ENCODE assay signal across 1 cellular context in the genomic region with DNA sequence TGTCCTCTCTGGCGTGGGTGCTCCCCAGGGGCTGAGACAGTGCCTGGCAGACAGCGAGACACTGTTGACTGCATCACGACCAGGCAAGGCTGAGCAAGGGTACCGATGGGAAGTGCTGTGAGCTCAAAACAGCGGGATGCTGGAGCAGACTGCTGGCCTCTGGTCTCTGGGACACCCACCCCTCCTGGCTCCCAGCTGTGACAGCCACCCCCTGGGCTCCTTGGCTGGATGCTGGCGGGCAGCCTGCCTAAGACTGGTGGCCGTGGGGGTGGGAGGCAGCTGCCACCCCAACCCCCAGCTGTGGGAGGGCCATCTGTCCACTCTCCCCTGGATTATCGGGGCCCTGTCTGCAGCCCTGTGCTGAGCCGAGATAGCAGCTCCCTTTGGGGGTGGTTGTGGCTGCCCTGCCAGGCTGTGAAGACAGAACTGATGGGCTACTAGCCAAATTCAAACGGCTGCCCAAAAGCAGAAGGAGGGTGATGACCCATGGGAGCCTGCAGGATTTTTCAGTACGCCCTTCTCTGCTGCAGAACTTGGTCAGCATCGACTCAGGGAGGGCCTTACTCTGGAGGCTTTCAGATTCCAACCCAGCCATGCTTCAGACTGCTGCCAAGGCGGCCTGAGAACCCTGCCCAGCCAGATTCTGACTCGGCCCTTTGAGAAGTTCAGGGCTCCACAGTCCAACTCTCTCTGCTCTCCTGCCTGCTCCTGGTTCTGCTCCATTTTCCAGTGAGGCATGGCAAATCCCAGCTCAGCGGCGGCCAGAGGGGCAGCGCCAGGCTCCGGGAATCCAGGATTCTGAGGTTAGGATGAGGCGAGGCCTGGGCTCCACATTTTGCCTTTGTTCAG.
TF ChIP-seq lines count a peak whose summit lies in the region.

No MANE protein-coding gene starts in this region.

TF ChIP-seq in K562, 482 proteins besides CTCF, POLR2A, EP300 and RAD21 (continued from another document):
- TF ChIP-seq DMBX1 (CRISPR knock-in tag; IDR thresholded peaks at IDR 0.05; ENCODE audit: borderline replicate concordance) (peak; percentile 60; the same call in 1 of the 2 replicates), TCF7L2 (IDR thresholded peaks at IDR 0.05; ENCODE audit: low read depth, low read length) (no peak), FOXA1 (IDR thresholded peaks at IDR 0.05; ENCODE audit: borderline replicate concordance) (no peak), CHD2 (IDR thresholded peaks at IDR 0.05; ENCODE audit: low read depth, low read length) (0 out of 2 replicates have a peak, but pooled peaks have one; percentile 17), STAT5A (IDR thresholded peaks at IDR 0.05; ENCODE audit: borderline replicate concordance, low read length) (peak; percentile 87), HLTF (IDR thresholded peaks at IDR 0.05) (0 out of 2 replicates have a peak, but pooled peaks have one; percentile 22), ZNF274 (IDR thresholded peaks at IDR 0.05; ENCODE audit: borderline replicate concordance, low read depth, low read length) (peak; percentile 59; the same call in 1 of the 2 replicates), LCOR (CRISPR knock-in tag; IDR thresholded peaks at IDR 0.05) (peak; percentile 93), EWSR1 (IDR thresholded peaks at IDR 0.05; ENCODE audit: borderline replicate concordance, low read depth, partially characterized antibody) (no peak), KDM4B (IDR thresholded peaks at IDR 0.05; ENCODE audit: borderline replicate concordance in 2 of 2, low read depth in 1 of 2) (0 out of 4 replicates have a peak, but pooled peaks of 1 of the 2 experiments have one; percentile 41)
- TF ChIP-seq, protein P1, sequence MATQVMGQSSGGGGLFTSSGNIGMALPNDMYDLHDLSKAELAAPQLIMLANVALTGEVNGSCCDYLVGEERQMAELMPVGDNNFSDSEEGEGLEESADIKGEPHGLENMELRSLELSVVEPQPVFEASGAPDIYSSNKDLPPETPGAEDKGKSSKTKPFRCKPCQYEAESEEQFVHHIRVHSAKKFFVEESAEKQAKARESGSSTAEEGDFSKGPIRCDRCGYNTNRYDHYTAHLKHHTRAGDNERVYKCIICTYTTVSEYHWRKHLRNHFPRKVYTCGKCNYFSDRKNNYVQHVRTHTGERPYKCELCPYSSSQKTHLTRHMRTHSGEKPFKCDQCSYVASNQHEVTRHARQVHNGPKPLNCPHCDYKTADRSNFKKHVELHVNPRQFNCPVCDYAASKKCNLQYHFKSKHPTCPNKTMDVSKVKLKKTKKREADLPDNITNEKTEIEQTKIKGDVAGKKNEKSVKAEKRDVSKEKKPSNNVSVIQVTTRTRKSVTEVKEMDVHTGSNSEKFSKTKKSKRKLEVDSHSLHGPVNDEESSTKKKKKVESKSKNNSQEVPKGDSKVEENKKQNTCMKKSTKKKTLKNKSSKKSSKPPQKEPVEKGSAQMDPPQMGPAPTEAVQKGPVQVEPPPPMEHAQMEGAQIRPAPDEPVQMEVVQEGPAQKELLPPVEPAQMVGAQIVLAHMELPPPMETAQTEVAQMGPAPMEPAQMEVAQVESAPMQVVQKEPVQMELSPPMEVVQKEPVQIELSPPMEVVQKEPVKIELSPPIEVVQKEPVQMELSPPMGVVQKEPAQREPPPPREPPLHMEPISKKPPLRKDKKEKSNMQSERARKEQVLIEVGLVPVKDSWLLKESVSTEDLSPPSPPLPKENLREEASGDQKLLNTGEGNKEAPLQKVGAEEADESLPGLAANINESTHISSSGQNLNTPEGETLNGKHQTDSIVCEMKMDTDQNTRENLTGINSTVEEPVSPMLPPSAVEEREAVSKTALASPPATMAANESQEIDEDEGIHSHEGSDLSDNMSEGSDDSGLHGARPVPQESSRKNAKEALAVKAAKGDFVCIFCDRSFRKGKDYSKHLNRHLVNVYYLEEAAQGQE (CRISPR knock-in tag; IDR thresholded peaks at IDR 0.05; ENCODE audit: low read depth): no peak
- TF ChIP-seq, protein P2, sequence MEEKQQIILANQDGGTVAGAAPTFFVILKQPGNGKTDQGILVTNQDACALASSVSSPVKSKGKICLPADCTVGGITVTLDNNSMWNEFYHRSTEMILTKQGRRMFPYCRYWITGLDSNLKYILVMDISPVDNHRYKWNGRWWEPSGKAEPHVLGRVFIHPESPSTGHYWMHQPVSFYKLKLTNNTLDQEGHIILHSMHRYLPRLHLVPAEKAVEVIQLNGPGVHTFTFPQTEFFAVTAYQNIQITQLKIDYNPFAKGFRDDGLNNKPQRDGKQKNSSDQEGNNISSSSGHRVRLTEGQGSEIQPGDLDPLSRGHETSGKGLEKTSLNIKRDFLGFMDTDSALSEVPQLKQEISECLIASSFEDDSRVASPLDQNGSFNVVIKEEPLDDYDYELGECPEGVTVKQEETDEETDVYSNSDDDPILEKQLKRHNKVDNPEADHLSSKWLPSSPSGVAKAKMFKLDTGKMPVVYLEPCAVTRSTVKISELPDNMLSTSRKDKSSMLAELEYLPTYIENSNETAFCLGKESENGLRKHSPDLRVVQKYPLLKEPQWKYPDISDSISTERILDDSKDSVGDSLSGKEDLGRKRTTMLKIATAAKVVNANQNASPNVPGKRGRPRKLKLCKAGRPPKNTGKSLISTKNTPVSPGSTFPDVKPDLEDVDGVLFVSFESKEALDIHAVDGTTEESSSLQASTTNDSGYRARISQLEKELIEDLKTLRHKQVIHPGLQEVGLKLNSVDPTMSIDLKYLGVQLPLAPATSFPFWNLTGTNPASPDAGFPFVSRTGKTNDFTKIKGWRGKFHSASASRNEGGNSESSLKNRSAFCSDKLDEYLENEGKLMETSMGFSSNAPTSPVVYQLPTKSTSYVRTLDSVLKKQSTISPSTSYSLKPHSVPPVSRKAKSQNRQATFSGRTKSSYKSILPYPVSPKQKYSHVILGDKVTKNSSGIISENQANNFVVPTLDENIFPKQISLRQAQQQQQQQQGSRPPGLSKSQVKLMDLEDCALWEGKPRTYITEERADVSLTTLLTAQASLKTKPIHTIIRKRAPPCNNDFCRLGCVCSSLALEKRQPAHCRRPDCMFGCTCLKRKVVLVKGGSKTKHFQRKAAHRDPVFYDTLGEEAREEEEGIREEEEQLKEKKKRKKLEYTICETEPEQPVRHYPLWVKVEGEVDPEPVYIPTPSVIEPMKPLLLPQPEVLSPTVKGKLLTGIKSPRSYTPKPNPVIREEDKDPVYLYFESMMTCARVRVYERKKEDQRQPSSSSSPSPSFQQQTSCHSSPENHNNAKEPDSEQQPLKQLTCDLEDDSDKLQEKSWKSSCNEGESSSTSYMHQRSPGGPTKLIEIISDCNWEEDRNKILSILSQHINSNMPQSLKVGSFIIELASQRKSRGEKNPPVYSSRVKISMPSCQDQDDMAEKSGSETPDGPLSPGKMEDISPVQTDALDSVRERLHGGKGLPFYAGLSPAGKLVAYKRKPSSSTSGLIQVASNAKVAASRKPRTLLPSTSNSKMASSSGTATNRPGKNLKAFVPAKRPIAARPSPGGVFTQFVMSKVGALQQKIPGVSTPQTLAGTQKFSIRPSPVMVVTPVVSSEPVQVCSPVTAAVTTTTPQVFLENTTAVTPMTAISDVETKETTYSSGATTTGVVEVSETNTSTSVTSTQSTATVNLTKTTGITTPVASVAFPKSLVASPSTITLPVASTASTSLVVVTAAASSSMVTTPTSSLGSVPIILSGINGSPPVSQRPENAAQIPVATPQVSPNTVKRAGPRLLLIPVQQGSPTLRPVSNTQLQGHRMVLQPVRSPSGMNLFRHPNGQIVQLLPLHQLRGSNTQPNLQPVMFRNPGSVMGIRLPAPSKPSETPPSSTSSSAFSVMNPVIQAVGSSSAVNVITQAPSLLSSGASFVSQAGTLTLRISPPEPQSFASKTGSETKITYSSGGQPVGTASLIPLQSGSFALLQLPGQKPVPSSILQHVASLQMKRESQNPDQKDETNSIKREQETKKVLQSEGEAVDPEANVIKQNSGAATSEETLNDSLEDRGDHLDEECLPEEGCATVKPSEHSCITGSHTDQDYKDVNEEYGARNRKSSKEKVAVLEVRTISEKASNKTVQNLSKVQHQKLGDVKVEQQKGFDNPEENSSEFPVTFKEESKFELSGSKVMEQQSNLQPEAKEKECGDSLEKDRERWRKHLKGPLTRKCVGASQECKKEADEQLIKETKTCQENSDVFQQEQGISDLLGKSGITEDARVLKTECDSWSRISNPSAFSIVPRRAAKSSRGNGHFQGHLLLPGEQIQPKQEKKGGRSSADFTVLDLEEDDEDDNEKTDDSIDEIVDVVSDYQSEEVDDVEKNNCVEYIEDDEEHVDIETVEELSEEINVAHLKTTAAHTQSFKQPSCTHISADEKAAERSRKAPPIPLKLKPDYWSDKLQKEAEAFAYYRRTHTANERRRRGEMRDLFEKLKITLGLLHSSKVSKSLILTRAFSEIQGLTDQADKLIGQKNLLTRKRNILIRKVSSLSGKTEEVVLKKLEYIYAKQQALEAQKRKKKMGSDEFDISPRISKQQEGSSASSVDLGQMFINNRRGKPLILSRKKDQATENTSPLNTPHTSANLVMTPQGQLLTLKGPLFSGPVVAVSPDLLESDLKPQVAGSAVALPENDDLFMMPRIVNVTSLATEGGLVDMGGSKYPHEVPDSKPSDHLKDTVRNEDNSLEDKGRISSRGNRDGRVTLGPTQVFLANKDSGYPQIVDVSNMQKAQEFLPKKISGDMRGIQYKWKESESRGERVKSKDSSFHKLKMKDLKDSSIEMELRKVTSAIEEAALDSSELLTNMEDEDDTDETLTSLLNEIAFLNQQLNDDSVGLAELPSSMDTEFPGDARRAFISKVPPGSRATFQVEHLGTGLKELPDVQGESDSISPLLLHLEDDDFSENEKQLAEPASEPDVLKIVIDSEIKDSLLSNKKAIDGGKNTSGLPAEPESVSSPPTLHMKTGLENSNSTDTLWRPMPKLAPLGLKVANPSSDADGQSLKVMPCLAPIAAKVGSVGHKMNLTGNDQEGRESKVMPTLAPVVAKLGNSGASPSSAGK (IDR thresholded peaks at IDR 0.05): no peak
- TF ChIP-seq, protein P3, sequence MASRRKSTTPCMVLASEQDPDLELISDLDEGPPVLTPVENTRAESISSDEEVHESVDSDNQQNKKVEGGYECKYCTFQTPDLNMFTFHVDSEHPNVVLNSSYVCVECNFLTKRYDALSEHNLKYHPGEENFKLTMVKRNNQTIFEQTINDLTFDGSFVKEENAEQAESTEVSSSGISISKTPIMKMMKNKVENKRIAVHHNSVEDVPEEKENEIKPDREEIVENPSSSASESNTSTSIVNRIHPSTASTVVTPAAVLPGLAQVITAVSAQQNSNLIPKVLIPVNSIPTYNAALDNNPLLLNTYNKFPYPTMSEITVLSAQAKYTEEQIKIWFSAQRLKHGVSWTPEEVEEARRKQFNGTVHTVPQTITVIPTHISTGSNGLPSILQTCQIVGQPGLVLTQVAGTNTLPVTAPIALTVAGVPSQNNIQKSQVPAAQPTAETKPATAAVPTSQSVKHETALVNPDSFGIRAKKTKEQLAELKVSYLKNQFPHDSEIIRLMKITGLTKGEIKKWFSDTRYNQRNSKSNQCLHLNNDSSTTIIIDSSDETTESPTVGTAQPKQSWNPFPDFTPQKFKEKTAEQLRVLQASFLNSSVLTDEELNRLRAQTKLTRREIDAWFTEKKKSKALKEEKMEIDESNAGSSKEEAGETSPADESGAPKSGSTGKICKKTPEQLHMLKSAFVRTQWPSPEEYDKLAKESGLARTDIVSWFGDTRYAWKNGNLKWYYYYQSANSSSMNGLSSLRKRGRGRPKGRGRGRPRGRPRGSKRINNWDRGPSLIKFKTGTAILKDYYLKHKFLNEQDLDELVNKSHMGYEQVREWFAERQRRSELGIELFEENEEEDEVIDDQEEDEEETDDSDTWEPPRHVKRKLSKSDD (conservative IDR thresholded peaks at IDR 0.05; ENCODE audit: low read length): no peak
